In genomic region chr1:78049396-78049795, GRCh38 we compare ENCODE assay signal across 20 cellular contexts. TPM values are rescaled to one million over a fixed set of nuclear protein-coding genes. Genes with fewer than 3 reads are reported as not detected.
"Had no signal": no experiment of that assay in that cellular context is flagged by ENCODE, and none has a peak within 500 bp of the region (broad histone marks: within the 10 kb centered on the region; RNA-seq: fewer than 3 reads in every experiment).

No MANE protein-coding gene starts in this region.

- H3K27me3 ChIP-seq: pancreas, tibial artery, uterus had no signal

- H3K4me3 ChIP-seq: lower lobe of right lung, pancreas, psoas muscle, skin epidermis, suprapubic skin, thoracic aorta, tibial artery, uterus had no signal

- H3K9me3 ChIP-seq: lower lobe of right lung, pancreas, psoas muscle, suprapubic skin, thoracic aorta, tibial artery, uterus had no signal

- H3K4me1 ChIP-seq: uterus had no signal

- H3K27ac ChIP-seq: lower lobe of right lung, pancreas, psoas muscle, skin epidermis, suprapubic skin, thoracic aorta, tibial artery, uterus had no signal

- ATAC-seq: lower lobe of right lung; naive thymus-derived CD8-positive, alpha-beta T cell; pancreas; psoas muscle; sciatic nerve; stimulated activated effector memory CD8-positive, alpha-beta T cell treated with anti-CD3 and anti-CD28 coated beads, Interleukin-12 subunit alpha, Interleukin-12 subunit beta, amount 100 ng/mL, for 72 hours had no signal

- H3K36me3 ChIP-seq: lower lobe of right lung, pancreas, suprapubic skin, thoracic aorta, tibial artery, uterus had no signal

- DNase-seq: hypothalamus; immature natural killer cell; kidney; lower lobe of right lung; mammary epithelial cell; mesenchymal stem cell; naive thymus-derived CD8-positive, alpha-beta T cell; nucleus accumbens; pancreas; psoas muscle; stimulated activated CD4-positive, alpha-beta T cell treated with anti-CD3 and anti-CD28 coated beads, Interleukin-4, amount 100 ng/mL, for 24 hours; stimulated activated naive CD4-positive, alpha-beta T cell; tibial artery; uterus had no signal

RNA-seq across cellular contexts. Expression of gene GIPC2, which starts 3.6 kb away (rescaled TPM):
- total RNA-seq: neural crest cell had no signal
- polyA plus RNA-seq: mammary epithelial cell had no signal
